6 cellular contexts compared by ENCODE assay signal in genomic region chr14:24243336-24243836, GRCh38. TPM values are rescaled to one million over a fixed set of nuclear protein-coding genes. Genes with fewer than 3 reads are reported as not detected.
DNase-seq lines count a peak whose midpoint lies in the region; ATAC-seq and TF ChIP-seq lines count a peak whose summit lies in the region.

No MANE protein-coding gene starts in this region.

- peaks cover 24% of the 10 kb centered on the region for H3K36me3 Mint-ChIP-seq in activated T-cell treated with anti-CD3 and anti-CD28 coated beads, Interleukin-2, amount 50 U/mL, for 4 hours (ENCODE audit: insufficient read depth)
- peaks cover 3 to 19% (median 6%) of the 10 kb centered on the region in 5 donors for H3K36me3 Mint-ChIP-seq in naive thymus-derived CD4-positive, alpha-beta T cell

- no peaks in the 10 kb centered on the region for H3K9me3 ChIP-seq in naive thymus-derived CD4-positive, alpha-beta T cell (ENCODE audit: control insufficient read depth in 2 of 3, low read length in 3 of 3)

- peak overlapping the region; percentile 98 to 100 (median 100) for H3K27ac Mint-ChIP-seq in naive thymus-derived CD4-positive, alpha-beta T cell

- in situ Hi-C loops in astrocyte of the spinal cord (cut with HindIII; ENCODE audit: low sequenced_read_pairs), result no loop called here

- H3K27me3 ChIP-seq in naive thymus-derived CD4-positive, alpha-beta T cell (ENCODE audit: control insufficient read depth in 2 of 2, insufficient read depth in 2 of 2, low read length in 2 of 2), result no peaks in the 10 kb centered on the region

- H3K4me1 ChIP-seq in naive thymus-derived CD4-positive, alpha-beta T cell (ENCODE audit: control insufficient read depth in 2 of 2, insufficient read depth in 2 of 2, low read length in 2 of 2), result peaks cover 40 to 41% of the 10 kb centered on the region in 2 donors

- POLR2A ChIA-PET in naive thymus-derived CD4-positive, alpha-beta T cell (lab: Charles Lee), result interaction anchor here (0.6 to 7.2 kb wide), 21 partner anchors 10 to 193 kb away, joined by 3 to 125 read pairs (median 8); partner anchors contain the start of genes CBLN3, CHMP4A, DHRS1 and GMPR2

- intact Hi-C loops in naive thymus-derived CD4-positive, alpha-beta T cell (cut with micrococcal nuclease), result loop anchor here (1.0 to 2.0 kb wide), 3 partner anchors 54 to 433 kb away; no protein-coding TSS in a partner anchor

- H3K27me3 Mint-ChIP-seq in activated T-cell treated with anti-CD3 and anti-CD28 coated beads, Interleukin-2, amount 50 U/mL, for 4 hours (ENCODE audit: low read depth), result no peaks in the 10 kb centered on the region
- no peaks in the 10 kb centered on the region for H3K27me3 Mint-ChIP-seq in naive thymus-derived CD4-positive, alpha-beta T cell

- peak overlapping the region; percentile 90 for H3K4me3 ChIP-seq in astrocyte of the spinal cord (ENCODE audit: low read depth, low read length)
- peak overlapping the region; percentile 78 for H3K4me3 ChIP-seq in naive thymus-derived CD4-positive, alpha-beta T cell (ENCODE audit: low read length)

- TF ChIP-seq CTCF in astrocyte of the spinal cord (IDR thresholded peaks at IDR 0.05; ENCODE audit: low read depth, low read length), result no peak

- H3K9me3 Mint-ChIP-seq in activated T-cell treated with anti-CD3 and anti-CD28 coated beads, Interleukin-2, amount 50 U/mL, for 4 hours, result no peaks in the 10 kb centered on the region
- peaks cover 0 to 1% (median 0%) of the 10 kb centered on the region in 11 donors for H3K9me3 Mint-ChIP-seq in naive thymus-derived CD4-positive, alpha-beta T cell

- ATAC-seq in activated T-cell treated with anti-CD3 and anti-CD28 coated beads, Interleukin-2, amount 50 U/mL, for 4 hours, result no peak
- ATAC-seq in naive thymus-derived CD4-positive, alpha-beta T cell, result no peak
- ATAC-seq in HG02588 (IDR thresholded peaks at IDR 0.05; ENCODE audit: unreplicated experiment) (no peak), GM18868 (IDR thresholded peaks at IDR 0.05; ENCODE audit: unreplicated experiment) (no peak)

- H3K4me1 Mint-ChIP-seq in activated T-cell treated with anti-CD3 and anti-CD28 coated beads, Interleukin-2, amount 50 U/mL, for 4 hours (ENCODE audit: low read depth), result peaks cover 63% of the 10 kb centered on the region
- H3K4me1 Mint-ChIP-seq in naive thymus-derived CD4-positive, alpha-beta T cell, result peaks cover 34 to 64% (median 58%) of the 10 kb centered on the region in 7 donors

- peak overlapping the region; percentile 98 for H3K27ac ChIP-seq in naive thymus-derived CD4-positive, alpha-beta T cell (ENCODE audit: low read depth, low read length)

- H3K4me3 Mint-ChIP-seq in activated T-cell treated with anti-CD3 and anti-CD28 coated beads, Interleukin-2, amount 50 U/mL, for 4 hours, result peak overlapping the region; percentile 97
- peak overlapping the region; percentile 84 to 99 (median 98) for H3K4me3 Mint-ChIP-seq in naive thymus-derived CD4-positive, alpha-beta T cell

- no peak for DNase-seq in activated T-cell treated with anti-CD3 and anti-CD28 coated beads, Interleukin-2, amount 50 U/mL, for 4 hours
- DNase-seq in activated T-cell treated with anti-CD3 and anti-CD28 coated beads for 4 hours (no peak), astrocyte of the spinal cord (ENCODE audit: low read depth, low spot score) (no peak)
- peak in 1 of 9 donors; percentile 30 for DNase-seq in naive thymus-derived CD4-positive, alpha-beta T cell

- CTCF ChIA-PET in naive thymus-derived CD4-positive, alpha-beta T cell (lab: Charles Lee), result interaction anchor here (0.6 to 7.9 kb wide), 20 partner anchors 8 to 261 kb away, joined by 3 to 140 read pairs (median 6); partner anchors contain the start of genes CHMP4A, CIDEB, DHRS1 and KHNYN

- H3K36me3 ChIP-seq in naive thymus-derived CD4-positive, alpha-beta T cell (ENCODE audit: control insufficient read depth in 2 of 3, insufficient read depth in 3 of 3, low read length in 3 of 3), result peaks cover 16 to 29% (median 20%) of the 10 kb centered on the region in 3 experiments

RNA-seq across cellular contexts. Expression of gene TINF2, which starts 1.0 kb away (rescaled TPM):
- total RNA-seq in activated T-cell treated with anti-CD3 and anti-CD28 coated beads, Interleukin-2, amount 50 U/mL, for 4 hours, result 100 to 1,000 TPM in 2 of 3 donors, 10 to 100 TPM in 1; 87.2 to 110 (median 103) TPM
- total RNA-seq in naive thymus-derived CD4-positive, alpha-beta T cell, result 100 to 1,000 TPM; 133 to 150 (median 139) TPM
- 100 to 1,000 TPM; 143 to 186 TPM for polyA plus RNA-seq in naive thymus-derived CD4-positive, alpha-beta T cell

RNA-seq across cellular contexts. Expression of gene GMPR2, which starts 10.7 kb away (rescaled TPM):
- 10 to 100 TPM; 29.6 to 30.8 (median 29.7) TPM for total RNA-seq in activated T-cell treated with anti-CD3 and anti-CD28 coated beads, Interleukin-2, amount 50 U/mL, for 4 hours
- 10 to 100 TPM; 38.2 to 91.6 (median 69.5) TPM for total RNA-seq in naive thymus-derived CD4-positive, alpha-beta T cell
- polyA plus RNA-seq in naive thymus-derived CD4-positive, alpha-beta T cell, result 100 to 1,000 TPM in 1 of 2 donors, 10 to 100 TPM in 1; 99.9 to 107 TPM

RNA-seq across cellular contexts. Expression of gene NEDD8, which starts 11.2 kb away (rescaled TPM):
- 100 to 1,000 TPM; 197 to 217 (median 205) TPM for total RNA-seq in activated T-cell treated with anti-CD3 and anti-CD28 coated beads, Interleukin-2, amount 50 U/mL, for 4 hours
- total RNA-seq in naive thymus-derived CD4-positive, alpha-beta T cell, result 100 to 1,000 TPM in 3 of 5 experiments, 10 to 100 TPM in 2; 73.5 to 175 (median 106) TPM
- polyA plus RNA-seq in naive thymus-derived CD4-positive, alpha-beta T cell, result 100 to 1,000 TPM; 254 to 340 TPM

RNA-seq across cellular contexts. Expression of gene TGM1, which starts 19.6 kb away (rescaled TPM):
- total RNA-seq in activated T-cell treated with anti-CD3 and anti-CD28 coated beads, Interleukin-2, amount 50 U/mL, for 4 hours, result 1 to 10 TPM; 2.6 to 8.1 (median 2.6) TPM
- total RNA-seq in naive thymus-derived CD4-positive, alpha-beta T cell, result 10 to 100 TPM in 1 of 5 experiments, 1 to 10 TPM in 4; 4.8 to 12.9 (median 7.1) TPM
- not detected for polyA plus RNA-seq in naive thymus-derived CD4-positive, alpha-beta T cell

RNA-seq across cellular contexts. Expression of gene MDP1, which starts 27.5 kb away (rescaled TPM):
- 10 to 100 TPM; 16.3 to 19.5 (median 18.4) TPM for total RNA-seq in activated T-cell treated with anti-CD3 and anti-CD28 coated beads, Interleukin-2, amount 50 U/mL, for 4 hours
- total RNA-seq in naive thymus-derived CD4-positive, alpha-beta T cell, result 10 to 100 TPM in 3 of 5 experiments, 1 to 10 TPM in 2; 5.5 to 18.5 (median 14.2) TPM
- 10 to 100 TPM; 33.1 to 36.4 TPM for polyA plus RNA-seq in naive thymus-derived CD4-positive, alpha-beta T cell
